ENCODE assay signal across 2 cellular contexts in genomic region chr3:49673715-49674490, GRCh38.
TF ChIP-seq lines count a peak whose summit lies in the region.

Gene APEH, plus strand, starts transcription at chr3:49674351. Its CDS starts 51 bp downstream, at chr3:49674402.

TF ChIP-seq in SK-N-SH, 30 proteins besides CTCF, POLR2A, EP300 and RAD21 (continued from another document):
- TF ChIP-seq IRF3 (IDR thresholded peaks at IDR 0.05; ENCODE audit: low read depth, low read length) (no peak), FOXJ3 (CRISPR knock-in tag; IDR thresholded peaks at IDR 0.05) (no peak), POLR2AphosphoS5 (IDR thresholded peaks at IDR 0.05; ENCODE audit: low read depth, low read length) (peak; percentile 61), MAX (IDR thresholded peaks at IDR 0.05; ENCODE audit: low read depth) (no peak; the same call in none of the 2 replicates), MXI1 (IDR thresholded peaks at IDR 0.05; ENCODE audit: low read depth, low read length) (peak; percentile 41; the same call in 1 of the 2 replicates), SIN3A (IDR thresholded peaks at IDR 0.05; ENCODE audit: borderline replicate concordance, low read depth, low read length) (peak; percentile 24; the same call in 1 of the 2 replicates)

TF ChIP-seq in K562, 482 proteins besides CTCF, POLR2A, EP300 and RAD21 (continued from another document and continues in another):
- no peak for TF ChIP-seq ARID4B (CRISPR knock-in tag; IDR thresholded peaks at IDR 0.05)
- no peak for TF ChIP-seq TRIM25 (IDR thresholded peaks at IDR 0.05; ENCODE audit: borderline replicate concordance)
- TF ChIP-seq JUND (IDR thresholded peaks at IDR 0.05; ENCODE audit: borderline replicate concordance, low read depth, low read length), result no peak
- TF ChIP-seq JUND (tag; IDR thresholded peaks at IDR 0.05; ENCODE audit: borderline replicate concordance, low read depth, low read length), result no peak
- peak; percentile 54 for TF ChIP-seq NBN (IDR thresholded peaks at IDR 0.05; ENCODE audit: low read depth)
- TF ChIP-seq VEZF1 (CRISPR knock-in tag; IDR thresholded peaks at IDR 0.05), result peak; percentile 84
- TF ChIP-seq, protein P1, sequence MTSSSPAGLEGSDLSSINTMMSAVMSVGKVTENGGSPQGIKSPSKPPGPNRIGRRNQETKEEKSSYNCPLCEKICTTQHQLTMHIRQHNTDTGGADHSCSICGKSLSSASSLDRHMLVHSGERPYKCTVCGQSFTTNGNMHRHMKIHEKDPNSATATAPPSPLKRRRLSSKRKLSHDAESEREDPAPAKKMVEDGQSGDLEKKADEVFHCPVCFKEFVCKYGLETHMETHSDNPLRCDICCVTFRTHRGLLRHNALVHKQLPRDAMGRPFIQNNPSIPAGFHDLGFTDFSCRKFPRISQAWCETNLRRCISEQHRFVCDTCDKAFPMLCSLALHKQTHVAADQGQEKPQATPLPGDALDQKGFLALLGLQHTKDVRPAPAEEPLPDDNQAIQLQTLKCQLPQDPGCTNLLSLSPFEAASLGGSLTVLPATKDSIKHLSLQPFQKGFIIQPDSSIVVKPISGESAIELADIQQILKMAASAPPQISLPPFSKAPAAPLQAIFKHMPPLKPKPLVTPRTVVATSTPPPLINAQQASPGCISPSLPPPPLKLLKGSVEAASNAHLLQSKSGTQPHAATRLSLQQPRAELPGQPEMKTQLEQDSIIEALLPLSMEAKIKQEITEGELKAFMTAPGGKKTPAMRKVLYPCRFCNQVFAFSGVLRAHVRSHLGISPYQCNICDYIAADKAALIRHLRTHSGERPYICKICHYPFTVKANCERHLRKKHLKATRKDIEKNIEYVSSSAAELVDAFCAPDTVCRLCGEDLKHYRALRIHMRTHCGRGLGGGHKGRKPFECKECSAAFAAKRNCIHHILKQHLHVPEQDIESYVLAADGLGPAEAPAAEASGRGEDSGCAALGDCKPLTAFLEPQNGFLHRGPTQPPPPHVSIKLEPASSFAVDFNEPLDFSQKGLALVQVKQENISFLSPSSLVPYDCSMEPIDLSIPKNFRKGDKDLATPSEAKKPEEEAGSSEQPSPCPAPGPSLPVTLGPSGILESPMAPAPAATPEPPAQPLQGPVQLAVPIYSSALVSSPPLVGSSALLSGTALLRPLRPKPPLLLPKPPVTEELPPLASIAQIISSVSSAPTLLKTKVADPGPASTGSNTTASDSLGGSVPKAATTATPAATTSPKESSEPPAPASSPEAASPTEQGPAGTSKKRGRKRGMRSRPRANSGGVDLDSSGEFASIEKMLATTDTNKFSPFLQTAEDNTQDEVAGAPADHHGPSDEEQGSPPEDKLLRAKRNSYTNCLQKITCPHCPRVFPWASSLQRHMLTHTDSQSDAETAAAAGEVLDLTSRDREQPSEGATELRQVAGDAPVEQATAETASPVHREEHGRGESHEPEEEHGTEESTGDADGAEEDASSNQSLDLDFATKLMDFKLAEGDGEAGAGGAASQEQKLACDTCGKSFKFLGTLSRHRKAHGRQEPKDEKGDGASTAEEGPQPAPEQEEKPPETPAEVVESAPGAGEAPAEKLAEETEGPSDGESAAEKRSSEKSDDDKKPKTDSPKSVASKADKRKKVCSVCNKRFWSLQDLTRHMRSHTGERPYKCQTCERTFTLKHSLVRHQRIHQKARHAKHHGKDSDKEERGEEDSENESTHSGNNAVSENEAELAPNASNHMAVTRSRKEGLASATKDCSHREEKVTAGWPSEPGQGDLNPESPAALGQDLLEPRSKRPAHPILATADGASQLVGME (CRISPR knock-in tag; IDR thresholded peaks at IDR 0.05), result no peak
- TF ChIP-seq RBM39 (optimal IDR thresholded peaks at IDR 0.05; ENCODE audit: low read depth, low read length), result no peak
- TF ChIP-seq SIRT6 (IDR thresholded peaks at IDR 0.05; ENCODE audit: low read depth, low read length), result no peak
- TF ChIP-seq BRD4 (IDR thresholded peaks at IDR 0.05), result no peak
- no peak for TF ChIP-seq ATF3 (IDR thresholded peaks at IDR 0.05)
- no peak for TF ChIP-seq ATF3 (CRISPR knock-in tag; conservative IDR thresholded peaks at IDR 0.05)
- TF ChIP-seq ZNF395 (CRISPR knock-in tag; IDR thresholded peaks at IDR 0.05), result 0 out of 2 replicates have a peak, but pooled peaks have one; percentile 51
- TF ChIP-seq ATF1 (CRISPR knock-in tag; IDR thresholded peaks at IDR 0.05), result peak; percentile 26; the same call in 1 of the 2 replicates
- peak; percentile 47 for TF ChIP-seq ATF1 (tag; IDR thresholded peaks at IDR 0.05)
- TF ChIP-seq POLR2AphosphoS2 (IDR thresholded peaks at IDR 0.05; ENCODE audit: low read length), result no peak
- no peak for TF ChIP-seq SAP30 (IDR thresholded peaks at IDR 0.05; ENCODE audit: borderline replicate concordance, insufficient read depth, low read depth, low read length, poor library complexity, severe bottlenecking)
- peak; percentile 66 for TF ChIP-seq EGR1 (conservative IDR thresholded peaks at IDR 0.05)
- TF ChIP-seq CBX3 (IDR thresholded peaks at IDR 0.05; ENCODE audit: borderline replicate concordance in 1 of 2, low read length in 2 of 2), result no peak; a peak in 1 of 3 replicates
- TF ChIP-seq RFX5 (IDR thresholded peaks at IDR 0.05; ENCODE audit: low read depth, low read length), result no peak
- TF ChIP-seq ZBTB7A (IDR thresholded peaks at IDR 0.05; ENCODE audit: borderline replicate concordance, control insufficient read depth, low read depth, low read length), result peak; percentile 82; the same call in 1 of the 2 replicates
- peak; percentile 20 for TF ChIP-seq HNRNPLL (IDR thresholded peaks at IDR 0.05; ENCODE audit: low read depth, low read length, poor library complexity, severe bottlenecking)
- TF ChIP-seq ZEB2 (IDR thresholded peaks at IDR 0.05), result peak; percentile 72
- TF ChIP-seq ZFP30 (CRISPR knock-in tag; IDR thresholded peaks at IDR 0.05; ENCODE audit: borderline replicate concordance), result no peak
- no peak for TF ChIP-seq DMBX1 (CRISPR knock-in tag; IDR thresholded peaks at IDR 0.05; ENCODE audit: borderline replicate concordance)
- peak; percentile 48; the same call in 1 of the 2 replicates for TF ChIP-seq HCFC1 (IDR thresholded peaks at IDR 0.05; ENCODE audit: low read depth, low read length)
- TF ChIP-seq HIVEP1 (CRISPR knock-in tag; IDR thresholded peaks at IDR 0.05), result no peak
- TF ChIP-seq TEAD2 (tag; IDR thresholded peaks at IDR 0.05), result no peak
- no peak for TF ChIP-seq TCF15 (CRISPR knock-in tag; IDR thresholded peaks at IDR 0.05)
- peak; percentile 85 for TF ChIP-seq NFIC (IDR thresholded peaks at IDR 0.05)
- TF ChIP-seq ZNF24 (IDR thresholded peaks at IDR 0.05), result no peak
- no peak for TF ChIP-seq ZNF280B (CRISPR knock-in tag; IDR thresholded peaks at IDR 0.05)
- TF ChIP-seq, protein P2, sequence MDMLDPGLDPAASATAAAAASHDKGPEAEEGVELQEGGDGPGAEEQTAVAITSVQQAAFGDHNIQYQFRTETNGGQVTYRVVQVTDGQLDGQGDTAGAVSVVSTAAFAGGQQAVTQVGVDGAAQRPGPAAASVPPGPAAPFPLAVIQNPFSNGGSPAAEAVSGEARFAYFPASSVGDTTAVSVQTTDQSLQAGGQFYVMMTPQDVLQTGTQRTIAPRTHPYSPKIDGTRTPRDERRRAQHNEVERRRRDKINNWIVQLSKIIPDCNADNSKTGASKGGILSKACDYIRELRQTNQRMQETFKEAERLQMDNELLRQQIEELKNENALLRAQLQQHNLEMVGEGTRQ (CRISPR knock-in tag; IDR thresholded peaks at IDR 0.05), result no peak
- TF ChIP-seq PHF20 (IDR thresholded peaks at IDR 0.05; ENCODE audit: partially characterized antibody), result peak; percentile 47
- no peak for TF ChIP-seq NR1H2 (CRISPR knock-in tag; IDR thresholded peaks at IDR 0.05)
- no peak for TF ChIP-seq RAD51 (IDR thresholded peaks at IDR 0.05; ENCODE audit: borderline replicate concordance, low read depth)
- TF ChIP-seq E2F3 (CRISPR knock-in tag; IDR thresholded peaks at IDR 0.05), result no peak
- TF ChIP-seq POLR2G (IDR thresholded peaks at IDR 0.05; ENCODE audit: low read depth, low read length), result peak; percentile 91
